9 cellular contexts compared by ENCODE assay signal in genomic region chr5:39177629-39177959, GRCh38. TPM values are rescaled to one million over a fixed set of nuclear protein-coding genes. Genes with fewer than 3 reads are reported as not detected.
DNase-seq lines count a peak whose midpoint lies in the region; ATAC-seq and TF ChIP-seq lines count a peak whose summit lies in the region.
"Had no signal": no experiment of that assay in that cellular context is flagged by ENCODE, and none has a peak within 500 bp of the region (broad histone marks: within the 10 kb centered on the region; RNA-seq: fewer than 3 reads in every experiment).

No MANE protein-coding gene starts in this region.

- peak; percentile 100 for DNase-seq in NOMO-1 treated with DMSO at 0.1 percent for 48 hours (lab: John Stamatoyannopoulos, UW; ENCODE audit: unreplicated experiment)
- DNase-seq in lower lobe of right lung: no peak
- DNase-seq in SK-N-DZ (ENCODE audit: low spot score): no peak
- DNase-seq in NCI-H748 (lab: John Stamatoyannopoulos, UW; ENCODE audit: unreplicated experiment): no peak
- no peak for DNase-seq in cerebellar cortex (ENCODE audit: low spot score)
- DNase-seq: NCI-H82 had no signal

- intact Hi-C loops in lower lobe of right lung (cut with DNase I): no loop called here

- TF ChIP-seq CTCF in lower lobe of right lung (IDR thresholded peaks at IDR 0.05): no peak

- H3K4me3 ChIP-seq in lower lobe of right lung: no peak overlapping the region

- peak overlapping the region; percentile 31 for H3K27ac ChIP-seq in lower lobe of right lung

- no peaks in the 10 kb centered on the region for H3K9me3 ChIP-seq in lower lobe of right lung

- peaks cover 5% of the 10 kb centered on the region for H3K27me3 ChIP-seq in lower lobe of right lung (ENCODE audit: low read depth)

- H3K4me1 ChIP-seq in lower lobe of right lung: peaks cover 14% of the 10 kb centered on the region

- peak; percentile 46 for ATAC-seq in GM18508 (IDR thresholded peaks at IDR 0.05; ENCODE audit: insufficient read depth, unreplicated experiment)
- ATAC-seq in GM21825 (IDR thresholded peaks at IDR 0.05; ENCODE audit: unreplicated experiment): peak; percentile 66
- ATAC-seq in lower lobe of right lung: peak; percentile 61 to 77
- no peak for ATAC-seq in HG03520 (IDR thresholded peaks at IDR 0.05; ENCODE audit: unreplicated experiment)

- no peaks in the 10 kb centered on the region for H3K36me3 ChIP-seq in lower lobe of right lung

RNA-seq across cellular contexts. Expression of gene FYB1, which starts 41.8 kb away (rescaled TPM):
- 51.0 TPM for total RNA-seq in lower lobe of right lung
- not detected in 2 replicates for polyA plus RNA-seq in SK-N-DZ (2014; cell fraction: cytosol; rRNA removed)
- not detected in 2 replicates for polyA plus RNA-seq in SK-N-DZ (2014; cell fraction: nucleus; rRNA removed)
